In the genomic region with DNA sequence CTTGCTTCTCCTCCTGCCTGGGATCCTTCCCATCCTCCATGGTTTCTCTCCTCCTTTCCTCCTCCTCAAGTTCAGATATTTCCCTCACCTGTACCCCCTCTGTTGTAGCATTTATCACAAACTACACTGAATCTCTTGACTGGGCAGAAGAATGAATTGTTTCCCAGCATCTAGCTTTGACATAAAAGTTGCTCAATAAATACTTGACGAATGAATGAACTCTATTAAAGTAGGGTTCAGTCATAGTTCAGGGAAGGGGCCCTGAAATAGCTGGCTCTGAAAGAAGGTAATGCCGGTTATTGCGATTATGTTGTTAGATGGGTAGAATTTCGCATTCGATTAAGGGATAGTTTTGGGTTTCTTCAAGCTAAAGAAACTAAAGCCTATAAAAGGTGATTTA, we compare ENCODE assay signal across 12 cellular contexts. TPM values are rescaled to one million over a fixed set of nuclear protein-coding genes. Genes with fewer than 3 reads are reported as not detected.
A peak's percentile ranks its signal among the peaks of the same experiment; 100 is the strongest.
DNase-seq lines count a peak whose midpoint lies in the region; ATAC-seq, FAIRE-seq and TF ChIP-seq lines count a peak whose summit lies in the region.
"Had no signal": no experiment of that assay in that cellular context is flagged by ENCODE, and none has a peak within 500 bp of the region (broad histone marks: within the 10 kb centered on the region; RNA-seq: fewer than 3 reads in every experiment).

No MANE protein-coding gene starts in this region.

- H3K27ac Mint-ChIP-seq in activated naive CD8-positive, alpha-beta T cell treated with anti-CD3 and anti-CD28 coated beads, Interleukin-2, amount 50 U/mL, for 24 hours, result peak overlapping the region; percentile 85
- H3K27ac Mint-ChIP-seq in naive B cell, result no peak overlapping the region

- ATAC-seq in A549 (no peak), naive B cell (ENCODE audit: low read depth in 2 of 2) (no peak), HG03439 (IDR thresholded peaks at IDR 0.05; ENCODE audit: unreplicated experiment) (no peak)
- ATAC-seq in activated naive CD8-positive, alpha-beta T cell treated with anti-CD3 and anti-CD28 coated beads, Interleukin-2, amount 50 U/mL, for 24 hours, result no peak

- no peak for TF ChIP-seq CTCF in A549 (IDR thresholded peaks at IDR 0.05)

- H3K4me3 ChIP-seq in A549, result no peak overlapping the region
- peak overlapping the region; percentile 84; the same call in 1 of the 2 replicates for H3K4me3 ChIP-seq in GM23248
- H3K4me3 ChIP-seq in Karpas-422 (ENCODE audit: low read length), result no peak overlapping the region

- H2AFZ ChIP-seq in GM23248, result peak overlapping the region; percentile 99; the same call in 1 of the 2 replicates
- no peak overlapping the region for H2AFZ ChIP-seq in Karpas-422 (ENCODE audit: low read length)

- no peaks in the 10 kb centered on the region for H3K9me3 ChIP-seq in A549
- no peaks in the 10 kb centered on the region for H3K9me3 ChIP-seq in GM23248 (ENCODE audit: low read depth)
- no peaks in the 10 kb centered on the region for H3K9me3 ChIP-seq in Karpas-422 (ENCODE audit: low read length)

- DNase-seq in A549 (ENCODE audit: low read depth in 1 of 2, low spot score in 1 of 2), result no peak
- peak; percentile 20 for DNase-seq in GM23248
- no peak for DNase-seq in activated naive CD8-positive, alpha-beta T cell treated with anti-CD3 and anti-CD28 coated beads, Interleukin-2, amount 50 U/mL, for 24 hours
- no peak for DNase-seq in naive B cell
- no peak for DNase-seq in Karpas-422
- no peak for DNase-seq in amygdala (lab: John Stamatoyannopoulos, UW)
- DNase-seq in NCI-H345 treated with DMSO at 0.1 percent for 48 hours (lab: John Stamatoyannopoulos, UW; ENCODE audit: unreplicated experiment), result no peak
- DNase-seq: WERI-Rb-1 had no signal

- H3K9ac ChIP-seq in GM23248 (no peak overlapping the region), Karpas-422 (ENCODE audit: low read length) (no peak overlapping the region)

- peaks cover 3% of the 10 kb centered on the region for H3K9me3 Mint-ChIP-seq in activated naive CD8-positive, alpha-beta T cell treated with anti-CD3 and anti-CD28 coated beads, Interleukin-2, amount 50 U/mL, for 24 hours
- H3K9me3 Mint-ChIP-seq in naive B cell, result no peaks in the 10 kb centered on the region

- H3K4me3 Mint-ChIP-seq in activated naive CD8-positive, alpha-beta T cell treated with anti-CD3 and anti-CD28 coated beads, Interleukin-2, amount 50 U/mL, for 24 hours, result no peak overlapping the region
- H3K4me3 Mint-ChIP-seq in naive B cell, result peak overlapping the region in 7 of 8 donors; percentile 44 to 99 (median 95)

- H3K79me2 ChIP-seq in GM23248 (ENCODE audit: insufficient read depth), result peaks cover 36% of the 10 kb centered on the region
- no peaks in the 10 kb centered on the region for H3K79me2 ChIP-seq in Karpas-422 (ENCODE audit: low read length)

- no peak for TF ChIP-seq POLR2A in A549 (IDR thresholded peaks at IDR 0.05; ENCODE audit: low read length)

- H3K27me3 Mint-ChIP-seq in activated naive CD8-positive, alpha-beta T cell treated with anti-CD3 and anti-CD28 coated beads, Interleukin-2, amount 50 U/mL, for 24 hours, result no peaks in the 10 kb centered on the region
- H3K27me3 Mint-ChIP-seq in naive B cell, result peaks cover 35 to 42% (median 39%) of the 10 kb centered on the region in 3 donors

- WGBS in A549 (ENCODE audit: missing lambda C conversion rate), result 84% methylated on average over 5 of the region's 5 CpGs
- 90% methylated on average over 5 of the region's 5 CpGs for WGBS in GM23248 (ENCODE audit: low coverage in 1 of 2, low lambda C conversion rate in 2 of 2, missing lambda C conversion rate in 2 of 2), 2 experiments

- H3K9me2 ChIP-seq in GM23248 (ENCODE audit: insufficient read depth) (no peaks in the 10 kb centered on the region), Karpas-422 (replicated peaks; ENCODE audit: insufficient read depth, low read length) (no peaks in the 10 kb centered on the region)

- H3K27me3 ChIP-seq in GM23248 (replicated peaks; ENCODE audit: insufficient read depth), result no peaks in the 10 kb centered on the region
- H3K27me3 ChIP-seq in Karpas-422 (ENCODE audit: low read length), result no peaks in the 10 kb centered on the region

- H3K27ac ChIP-seq in A549 (peak overlapping the region; percentile 24 to 39; a peak in 5 of 6 replicates), GM23248 (0 out of 2 replicates have a peak overlapping the region, but pooled peaks have one; percentile 93), Karpas-422 (ENCODE audit: low read length) (no peak overlapping the region)

- no peak for TF ChIP-seq RAD21 in A549 (conservative IDR thresholded peaks at IDR 0.05 in 1 of 2, IDR thresholded peaks at IDR 0.05 in 1 of 2)

- TF ChIP-seq EP300 in A549 (IDR thresholded peaks at IDR 0.05), result no peak

- in situ Hi-C loops in GM23248 (cut with MboI), result no loop called here

- H4K20me1 ChIP-seq in GM23248 (ENCODE audit: insufficient read depth) (no peaks in the 10 kb centered on the region), Karpas-422 (ENCODE audit: insufficient read depth, low read depth, low read length) (peaks cover 23% of the 10 kb centered on the region)

- no peak for FAIRE-seq in A549 (lab: Jason Lieb, UNC)

- POLR2A ChIA-PET in A549 (lab: Yijun Ruan, JAX), result interaction anchor here (1.0 kb wide), 1 partner anchor 17 kb away, joined by 3 read pairs; no protein-coding TSS in a partner anchor

- peak overlapping the region; percentile 43; the same call in 2 of the 3 replicates for H3K4me2 ChIP-seq in A549
- H3K4me2 ChIP-seq in GM23248 (ENCODE audit: unreplicated experiment), result peak overlapping the region; percentile 91
- H3K4me2 ChIP-seq in Karpas-422 (ENCODE audit: low read depth, low read length, poor library complexity, severe bottlenecking), result no peak overlapping the region

- peaks cover 64% of the 10 kb centered on the region for H3K4me1 Mint-ChIP-seq in activated naive CD8-positive, alpha-beta T cell treated with anti-CD3 and anti-CD28 coated beads, Interleukin-2, amount 50 U/mL, for 24 hours
- peaks cover 12 to 32% (median 23%) of the 10 kb centered on the region in 3 donors for H3K4me1 Mint-ChIP-seq in naive B cell

- H3K36me3 ChIP-seq in GM23248 (ENCODE audit: low read depth) (no peaks in the 10 kb centered on the region), Karpas-422 (ENCODE audit: insufficient read depth, low read length) (no peaks in the 10 kb centered on the region)

- peaks cover 42% of the 10 kb centered on the region for H3F3A ChIP-seq in GM23248 (ENCODE audit: insufficient read depth)

- H3K4me1 ChIP-seq in A549 (peaks cover 62% of the 10 kb centered on the region), GM23248 (ENCODE audit: insufficient read depth) (peaks cover 56% of the 10 kb centered on the region), Karpas-422 (ENCODE audit: low read length) (peaks cover 39% of the 10 kb centered on the region)

- peaks cover 8% of the 10 kb centered on the region for H3K36me3 Mint-ChIP-seq in activated naive CD8-positive, alpha-beta T cell treated with anti-CD3 and anti-CD28 coated beads, Interleukin-2, amount 50 U/mL, for 24 hours (ENCODE audit: low read depth)
- H3K36me3 Mint-ChIP-seq in naive B cell, result no peaks in the 10 kb centered on the region

- CTCF ChIA-PET in A549 (lab: Yijun Ruan, JAX), result interaction anchor here (0.8 to 5.0 kb wide), 5 partner anchors 37 to 570 kb away, joined by 3 to 35 read pairs (median 3); no protein-coding TSS in a partner anchor

TF ChIP-seq in A549, 52 proteins besides CTCF, POLR2A, EP300 and RAD21 (continues in another document):
- TF ChIP-seq FOXS1 (CRISPR knock-in tag; IDR thresholded peaks at IDR 0.05) (no peak), MAZ (IDR thresholded peaks at IDR 0.05; ENCODE audit: borderline replicate concordance, low read depth, low read length) (no peak), MAFK (IDR thresholded peaks at IDR 0.05; ENCODE audit: partially characterized antibody) (no peak), KDM1A (IDR thresholded peaks at IDR 0.05; ENCODE audit: low read depth) (no peak), FOSL2 (IDR thresholded peaks at IDR 0.05) (no peak), FOSL2 (CRISPR knock-in tag; IDR thresholded peaks at IDR 0.05) (no peak), CHD4 (IDR thresholded peaks at IDR 0.05; ENCODE audit: borderline replicate concordance) (no peak), USF2 (IDR thresholded peaks at IDR 0.05) (no peak), HOXB5 (CRISPR knock-in tag; IDR thresholded peaks at IDR 0.05) (no peak), MYC (IDR thresholded peaks at IDR 0.05; ENCODE audit: borderline replicate concordance, low read length) (no peak), NPAS2 (CRISPR knock-in tag; IDR thresholded peaks at IDR 0.05; ENCODE audit: borderline replicate concordance) (no peak), SMC3 (IDR thresholded peaks at IDR 0.05) (no peak), RCOR1 (IDR thresholded peaks at IDR 0.05; ENCODE audit: low read depth, low read length) (no peak)

RNA-seq across cellular contexts. Expression of gene CPD, which starts 1.2 kb away (rescaled TPM):
- polyA plus RNA-seq in A549 (2011; rRNA removed), result 83.3 and 97.2 TPM in 2 replicates
- polyA plus RNA-seq in A549 (2012; cell fraction: cytosol; rRNA removed), result 7.0 TPM in 2 replicates
- 8.9 and 9.8 TPM in 2 replicates for polyA plus RNA-seq in A549 (2012; cell fraction: nucleus; rRNA removed)
- polyA plus RNA-seq in A549 (2017; fragmentation: RNase III; extraction: RNeasy Plus Mini Kit Qiagen cat#74134 plus additional on column Dnase treatment), result 22.4 to 27.7 TPM (median 26.9 TPM) in 3 replicates
- 125 and 150 TPM in 2 replicates for polyA minus RNA-seq in A549 (2011; rRNA and poly(A)+ RNA removed)
- total RNA-seq in GM23248 (2014; rRNA removed; shearing (Covaris generic)), result 82.5 and 121 TPM in 2 replicates
- polyA plus RNA-seq in GM23248 (2016; fragmentation: Nextera tagmentation; extraction: Ambion mirVana), result 24.6 and 28.0 TPM in 2 replicates
- polyA plus RNA-seq in naive B cell (ENCODE audit: low read depth in 6 of 6), result 10 to 100 TPM in 1 of 6 donors, 1 to 10 TPM in 5; 3.7 to 10.8 (median 5.9) TPM
- total RNA-seq in Karpas-422 (2014; rRNA removed; shearing (Covaris generic); ENCODE audit: low replicate concordance), result 18.4 and 19.2 TPM in 2 replicates

RNA-seq across cellular contexts. Expression of gene TMIGD1, which starts 43.7 kb away (rescaled TPM):
- polyA plus RNA-seq in A549 (2011; rRNA removed) (not detected in 2 replicates), A549 (2017; fragmentation: RNase III; extraction: RNeasy Plus Mini Kit Qiagen cat#74134 plus additional on column Dnase treatment) (not detected in 3 replicates), GM23248 (2016; fragmentation: Nextera tagmentation; extraction: Ambion mirVana) (not detected in 2 replicates), naive B cell (ENCODE audit: low read depth in 6 of 6) (not detected)
- not detected in 2 replicates for polyA plus RNA-seq in A549 (2012; cell fraction: cytosol; rRNA removed)
- not detected in 2 replicates for polyA plus RNA-seq in A549 (2012; cell fraction: nucleus; rRNA removed)
- polyA minus RNA-seq in A549 (2011; rRNA and poly(A)+ RNA removed), result not detected in 2 replicates
- total RNA-seq in GM23248 (2014; rRNA removed; shearing (Covaris generic)), result not detected in 2 replicates
- not detected in 2 replicates for total RNA-seq in Karpas-422 (2014; rRNA removed; shearing (Covaris generic); ENCODE audit: low replicate concordance)
- total RNA-seq: H4, ureter had no signal
- polyA plus RNA-seq: adipose tissue had no signal
